ENCODE assay signal across 25 cellular contexts in genomic region chr19:8025321-8025720, GRCh38. TPM values are rescaled to one million over a fixed set of nuclear protein-coding genes. Genes with fewer than 3 reads are reported as not detected.
DNase-seq lines count a peak whose midpoint lies in the region; ATAC-seq and TF ChIP-seq lines count a peak whose summit lies in the region.
"Had no signal": no experiment of that assay in that cellular context is flagged by ENCODE, and none has a peak within 500 bp of the region (broad histone marks: within the 10 kb centered on the region; RNA-seq: fewer than 3 reads in every experiment).

No MANE protein-coding gene starts in this region.

- H3K27me3 Mint-ChIP-seq in endodermal cell (ENCODE audit: insufficient read depth): peaks cover 4% of the 10 kb centered on the region
- H3K27me3 Mint-ChIP-seq: B cell; CD4-positive, CD25-positive, alpha-beta regulatory T cell had no signal

- WGBS in endodermal cell (ENCODE audit: insufficient coverage in 1 of 2, insufficient read length in 1 of 2), 2 experiments: 59 to 83% methylated on average over 5 of the region's 5 CpGs

- no peaks in the 10 kb centered on the region for H3K9me2 ChIP-seq in Karpas-422 (replicated peaks; ENCODE audit: insufficient read depth, low read length)
- H3K9me2 ChIP-seq in OCI-LY7 (ENCODE audit: insufficient read depth, low read length): no peaks in the 10 kb centered on the region

- DNase-seq in Karpas-422: peak; percentile 46
- peak; percentile 27 for DNase-seq in OCI-LY7 (ENCODE audit: low spot score)
- DNase-seq in endodermal cell: no peak
- peak; percentile 41 for DNase-seq in osteoblast (ENCODE audit: insufficient read length, low spot score, missing footprints)
- DNase-seq in GOT3 (lab: John Stamatoyannopoulos, UW): no peak
- DNase-seq in hypothalamus (lab: John Stamatoyannopoulos, UW): no peak
- no peak for DNase-seq in colonic mucosa
- DNase-seq: Caco-2; CD4-positive, CD25-positive, alpha-beta regulatory T cell; CD8-positive, alpha-beta T cell; DMS 273 treated with DMSO at 0.1 percent for 48 hours; DMS79; EL; GDM1; GM23248; H9 had no signal

- peaks cover 19% of the 10 kb centered on the region for H3K4me1 Mint-ChIP-seq in endodermal cell
- H3K4me1 Mint-ChIP-seq: B cell; CD4-positive, CD25-positive, alpha-beta regulatory T cell had no signal

- CTCF ChIA-PET in OCI-LY7 (lab: Charles Lee; ENCODE audit: unreplicated experiment): no interaction called here

- H3K27ac Mint-ChIP-seq in endodermal cell: peak overlapping the region; percentile 45
- H3K27ac Mint-ChIP-seq: B cell; CD4-positive, CD25-positive, alpha-beta regulatory T cell; CD8-positive, alpha-beta T cell; H9 had no signal

- no peaks in the 10 kb centered on the region for H3K9me3 Mint-ChIP-seq in endodermal cell
- H3K9me3 Mint-ChIP-seq: CD4-positive, CD25-positive, alpha-beta regulatory T cell; CD8-positive, alpha-beta T cell; H9 had no signal

- H3K36me3 ChIP-seq in Karpas-422 (ENCODE audit: insufficient read depth, low read length) (no peaks in the 10 kb centered on the region), OCI-LY7 (ENCODE audit: insufficient read depth, low read length) (no peaks in the 10 kb centered on the region), endodermal cell (ENCODE audit: control insufficient read depth, insufficient read depth, low read length) (no peaks in the 10 kb centered on the region), osteoblast (ENCODE audit: insufficient read depth, low read length) (no peaks in the 10 kb centered on the region), colonic mucosa (no peaks in the 10 kb centered on the region)
- H3K36me3 ChIP-seq: BLaER1 had no signal

- no peak overlapping the region for H3K4me3 Mint-ChIP-seq in endodermal cell
- H3K4me3 Mint-ChIP-seq: B cell; CD4-positive, CD25-positive, alpha-beta regulatory T cell; CD8-positive, alpha-beta T cell; H9 had no signal

- no TSS peak for BruUV-seq in OCI-LY7 (replicated peaks; lab: Mats Ljungman, UMichigan)

- H3K4me3 ChIP-seq in Karpas-422 (ENCODE audit: low read length): no peak overlapping the region
- H3K4me3 ChIP-seq in OCI-LY7 (ENCODE audit: low read depth, low read length, poor library complexity, severe bottlenecking): no peak overlapping the region
- H3K4me3 ChIP-seq in endodermal cell (ENCODE audit: low read length): no peak overlapping the region
- no peak overlapping the region for H3K4me3 ChIP-seq in osteoblast (ENCODE audit: insufficient read depth, low read length)
- no peak overlapping the region for H3K4me3 ChIP-seq in colonic mucosa
- H3K4me3 ChIP-seq: BLaER1, GM12878, GM23248 had no signal

- H3K4me2 ChIP-seq in Karpas-422 (ENCODE audit: low read depth, low read length, poor library complexity, severe bottlenecking) (peak overlapping the region; percentile 53), OCI-LY7 (ENCODE audit: low read length) (peak overlapping the region; percentile 35), osteoblast (ENCODE audit: insufficient read depth, low read length) (no peak overlapping the region)
- H3K4me2 ChIP-seq: BLaER1 had no signal

- H3K79me2 ChIP-seq in Karpas-422 (ENCODE audit: low read length) (no peaks in the 10 kb centered on the region), OCI-LY7 (ENCODE audit: insufficient read depth, low read depth, low read length) (no peaks in the 10 kb centered on the region), osteoblast (ENCODE audit: insufficient read depth, low read length) (no peaks in the 10 kb centered on the region)

- H3K4me1 ChIP-seq in Karpas-422 (ENCODE audit: low read length): peaks cover 8% of the 10 kb centered on the region
- peaks cover 9% of the 10 kb centered on the region for H3K4me1 ChIP-seq in OCI-LY7 (ENCODE audit: insufficient read depth, low read length, poor library complexity, severe bottlenecking)
- H3K4me1 ChIP-seq in endodermal cell (ENCODE audit: control insufficient read depth, insufficient read depth, low read length): peaks cover 9% of the 10 kb centered on the region
- peaks cover 6% of the 10 kb centered on the region for H3K4me1 ChIP-seq in osteoblast (ENCODE audit: insufficient read depth, low read length)
- no peaks in the 10 kb centered on the region for H3K4me1 ChIP-seq in colonic mucosa

- H3K27ac ChIP-seq in Karpas-422 (ENCODE audit: low read length) (no peak overlapping the region), OCI-LY7 (ENCODE audit: low read depth, low read length, poor library complexity, severe bottlenecking) (no peak overlapping the region), endodermal cell (ENCODE audit: low read depth, low read length) (no peak overlapping the region), osteoblast (ENCODE audit: low read depth, low read length) (no peak overlapping the region), colonic mucosa (no peak overlapping the region)
- H3K27ac ChIP-seq: 22Rv1, BLaER1, C4-2B, GM23248 had no signal

- POLR2A ChIA-PET in OCI-LY7 (lab: Charles Lee): no interaction called here

- intact Hi-C loops in OCI-LY7 (cut with micrococcal nuclease; ENCODE audit: unreplicated experiment) (no loop called here), colonic mucosa (cut with DNase I) (no loop called here)

- H3K9ac ChIP-seq in Karpas-422 (ENCODE audit: low read length) (no peak overlapping the region), endodermal cell (ENCODE audit: extremely low read depth, low read length, poor library complexity, severe bottlenecking) (no peak overlapping the region), colonic mucosa (ENCODE audit: low read depth in 2 of 2, low read length in 2 of 2) (no peak overlapping the region)
- H3K9ac ChIP-seq: BLaER1, GM23248 had no signal

- peaks cover 2% of the 10 kb centered on the region for H3K36me3 Mint-ChIP-seq in endodermal cell (ENCODE audit: low read depth)
- H3K36me3 Mint-ChIP-seq: CD4-positive, CD25-positive, alpha-beta regulatory T cell; CD8-positive, alpha-beta T cell had no signal

- H3K27me3 ChIP-seq in Karpas-422 (ENCODE audit: low read length): no peaks in the 10 kb centered on the region
- no peaks in the 10 kb centered on the region for H3K27me3 ChIP-seq in endodermal cell (ENCODE audit: control insufficient read depth, insufficient read depth, low read length, poor library complexity, severe bottlenecking)
- no peaks in the 10 kb centered on the region for H3K27me3 ChIP-seq in osteoblast (ENCODE audit: insufficient read depth, low read length)
- H3K27me3 ChIP-seq in colonic mucosa: no peaks in the 10 kb centered on the region
- H3K27me3 ChIP-seq: BLaER1 had no signal

- no peaks in the 10 kb centered on the region for H3K9me3 ChIP-seq in Karpas-422 (ENCODE audit: low read length)
- no peaks in the 10 kb centered on the region for H3K9me3 ChIP-seq in OCI-LY7 (ENCODE audit: low read length)
- no peaks in the 10 kb centered on the region for H3K9me3 ChIP-seq in endodermal cell (ENCODE audit: control insufficient read depth, low read length)
- H3K9me3 ChIP-seq in osteoblast (ENCODE audit: low read depth, low read length): no peaks in the 10 kb centered on the region
- H3K9me3 ChIP-seq in colonic mucosa: no peaks in the 10 kb centered on the region
- H3K9me3 ChIP-seq: BLaER1, Caco-2 had no signal

- H4K20me1 ChIP-seq in Karpas-422 (ENCODE audit: insufficient read depth, low read depth, low read length): no peaks in the 10 kb centered on the region
- no peaks in the 10 kb centered on the region for H4K20me1 ChIP-seq in OCI-LY7 (ENCODE audit: insufficient read depth, low read length)
- H4K20me1 ChIP-seq in osteoblast (ENCODE audit: insufficient read depth, low read length): no peaks in the 10 kb centered on the region
- H4K20me1 ChIP-seq: BLaER1 had no signal

- no peak for ATAC-seq in HG02798 (IDR thresholded peaks at IDR 0.05; ENCODE audit: poor library complexity, unreplicated experiment)
- ATAC-seq: CD8-positive, alpha-beta T cell; GM12878; HCT116 had no signal

- H2AFZ ChIP-seq in Karpas-422 (ENCODE audit: low read length) (no peak overlapping the region), OCI-LY7 (ENCODE audit: low read length) (no peak overlapping the region), osteoblast (ENCODE audit: low read length) (no peak overlapping the region)
- H2AFZ ChIP-seq: GM23248 had no signal

- no peak for TF ChIP-seq CTCF in OCI-LY7 (conservative IDR thresholded peaks at IDR 0.05; ENCODE audit: low read length)
- no peak for TF ChIP-seq CTCF in endodermal cell (conservative IDR thresholded peaks at IDR 0.05)
- TF ChIP-seq CTCF in osteoblast (IDR thresholded peaks at IDR 0.05; ENCODE audit: extremely low read depth, low read depth, low read length): no peak
- TF ChIP-seq CTCF in colonic mucosa (IDR thresholded peaks at IDR 0.05): no peak

RNA-seq across cellular contexts. Expression of gene ELAVL1, which starts 19.9 kb away (rescaled TPM):
- total RNA-seq in Karpas-422 (2014; rRNA removed; shearing (Covaris generic); ENCODE audit: low replicate concordance): 48.7 and 50.0 TPM in 2 replicates
- 43.5 and 65.4 TPM in 2 replicates for total RNA-seq in OCI-LY7 (2014; rRNA removed; shearing (Covaris generic))
- total RNA-seq in OCI-LY7 (2022) (162 and 168 TPM in 2 replicates), endodermal cell (100 to 1,000 TPM; 123 to 149 TPM), osteoblast (23.0 and 25.7 TPM in 2 replicates), colonic mucosa (100 to 1,000 TPM in 1 of 2 donors, 10 to 100 TPM in 1; 65.8 to 116 TPM)
- 151 TPM for polyA plus RNA-seq in endodermal cell (2013, experiment 1 of 2)
- polyA plus RNA-seq in endodermal cell (2013, experiment 2 of 2): 138 TPM

RNA-seq across cellular contexts. Expression of gene CCL25, which starts 27.2 kb away (rescaled TPM):
- total RNA-seq in Karpas-422 (2014; rRNA removed; shearing (Covaris generic); ENCODE audit: low replicate concordance): not detected in 2 replicates
- total RNA-seq in OCI-LY7 (2014; rRNA removed; shearing (Covaris generic)): 0.88 TPM in 1 of 2 replicates, not detected in the other
- total RNA-seq in OCI-LY7 (2022) (0.57 and 0.70 TPM in 2 replicates), endodermal cell (not detected), osteoblast (not detected in 2 replicates), colonic mucosa (not detected)
- 0.50 TPM for polyA plus RNA-seq in endodermal cell (2013, experiment 1 of 2)
- 0.54 TPM for polyA plus RNA-seq in endodermal cell (2013, experiment 2 of 2)
- total RNA-seq: B cell; Caco-2; CD4-positive, CD25-positive, alpha-beta regulatory T cell; CD8-positive, alpha-beta T cell; GM23248; H4; H9 had no signal
- polyA plus RNA-seq: AG04450, GM23248 had no signal

Comparison
In these comparisons a context has a peak if more than half of its experiments do, and no peak if none do; other contexts are left out.
1. DNase-seq: peak in Karpas-422 (single experiment), OCI-LY7 (single experiment) and osteoblast (single experiment); none in endodermal cell (single experiment), GOT3 (single experiment), hypothalamus (0 of 51) and colonic mucosa (single experiment).